In the genomic region with DNA sequence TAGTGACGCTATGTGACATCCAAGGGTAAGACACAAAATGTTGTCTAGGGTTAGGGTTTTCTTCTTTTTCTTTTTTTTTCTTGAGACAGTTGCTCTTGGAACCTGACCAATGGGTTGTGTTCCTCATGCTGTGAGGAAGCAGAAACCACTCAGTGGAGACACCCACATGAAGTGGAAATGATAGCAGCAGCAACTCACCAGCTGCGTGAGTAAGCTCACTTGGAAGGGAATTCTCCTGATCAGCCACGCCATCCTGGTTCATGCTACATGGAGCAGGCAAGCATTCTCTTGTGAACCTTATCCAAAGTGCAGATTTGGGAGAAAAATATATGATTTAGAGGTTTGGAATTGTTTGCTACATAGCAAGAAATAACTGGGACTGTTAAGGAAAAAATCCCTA, we compare ENCODE assay signal across 24 cellular contexts.
DNase-seq lines count a peak whose midpoint lies in the region; ATAC-seq, FAIRE-seq and TF ChIP-seq lines count a peak whose summit lies in the region.
"Had no signal": no experiment of that assay in that cellular context is flagged by ENCODE, and none has a peak within 500 bp of the region (broad histone marks: within the 10 kb centered on the region; RNA-seq: fewer than 3 reads in every experiment).

No MANE protein-coding gene starts in this region.

- 3% methylated on average over 3 of the region's 3 CpGs for WGBS in HepG2 (ENCODE audit: low lambda C conversion rate)

- TF ChIP-seq POLR2A in HepG2 (IDR thresholded peaks at IDR 0.05; ENCODE audit: insufficient read depth in 1 of 2, low read depth in 2 of 2, low read length in 2 of 2), result no peak

- H3K27ac ChIP-seq in astrocyte (ENCODE audit: low read depth, low read length) (no peak overlapping the region), HepG2 (ENCODE audit: extremely low read length, insufficient read depth, low read length) (no peak overlapping the region)
- H3K27ac ChIP-seq: esophagus muscularis mucosa, heart left ventricle, stomach had no signal

- no peak overlapping the region for H3K4me3 Mint-ChIP-seq in astrocyte (ENCODE audit: unreplicated experiment)
- H3K4me3 Mint-ChIP-seq: activated naive CD8-positive, alpha-beta T cell treated with anti-CD3 and anti-CD28 coated beads, Interleukin-2, amount 10 ng/mL, durations not matched to agents 7 days and 5 days; activated T-helper 17 cell treated with anti-CD3 and anti-CD28 coated beads, Interleukin-2, amount 50 U/mL, for 72 hours; CD4-positive, CD25-positive, alpha-beta regulatory T cell; natural killer cell treated with Interleukin-12 subunit alpha and Interleukin-12 subunit beta and Interleukin-15 and Interleukin-18, amount 100 ng/mL, for 72 hours had no signal

- H3K27me3 Mint-ChIP-seq in astrocyte (ENCODE audit: low read depth, unreplicated experiment), result no peaks in the 10 kb centered on the region
- H3K27me3 Mint-ChIP-seq: activated naive CD8-positive, alpha-beta T cell treated with anti-CD3 and anti-CD28 coated beads, Interleukin-2, amount 10 ng/mL, durations not matched to agents 7 days and 5 days; CD4-positive, CD25-positive, alpha-beta regulatory T cell had no signal

- POLR2A ChIA-PET in HepG2 (lab: Yijun Ruan, JAX), result no interaction called here

- H3K4me1 Mint-ChIP-seq in astrocyte (ENCODE audit: low read depth, unreplicated experiment), result peaks cover 17% of the 10 kb centered on the region
- H3K4me1 Mint-ChIP-seq: activated naive CD8-positive, alpha-beta T cell treated with anti-CD3 and anti-CD28 coated beads, Interleukin-2, amount 10 ng/mL, durations not matched to agents 7 days and 5 days; activated T-helper 17 cell treated with anti-CD3 and anti-CD28 coated beads, Interleukin-2, amount 50 U/mL, for 72 hours; CD4-positive, CD25-positive, alpha-beta regulatory T cell had no signal

- no peak overlapping the region for H3K9ac ChIP-seq in astrocyte (ENCODE audit: low read length)
- no peak overlapping the region for H3K9ac ChIP-seq in HepG2 (ENCODE audit: insufficient read depth, low read depth, low read length)

- no peak overlapping the region for H3K4me3 ChIP-seq in astrocyte (ENCODE audit: insufficient read depth, low read depth, low read length)
- no peak overlapping the region for H3K4me3 ChIP-seq in foreskin fibroblast (ENCODE audit: low read depth in 1 of 2, low read length in 2 of 2)
- H3K4me3 ChIP-seq in HepG2 (replicated peaks in 1 of 3; ENCODE audit: insufficient read depth in 1 of 3, low read depth in 2 of 3, low read length in 3 of 3), result no peak overlapping the region
- H3K4me3 ChIP-seq: esophagus muscularis mucosa, heart left ventricle, stomach had no signal

- H3K4me2 ChIP-seq in astrocyte (ENCODE audit: low read length) (no peak overlapping the region), HepG2 (ENCODE audit: low read depth, low read length) (no peak overlapping the region)

- intact Hi-C loops in HepG2 (cut with micrococcal nuclease; ENCODE audit: unreplicated experiment), result no loop called here

- TF ChIP-seq EP300 in HepG2 (IDR thresholded peaks at IDR 0.05; ENCODE audit: low read depth in 2 of 2, low read length in 2 of 2) (no peak), HepG2 (CRISPR knock-in tag; IDR thresholded peaks at IDR 0.05; ENCODE audit: borderline replicate concordance) (no peak)

- H2AFZ ChIP-seq in astrocyte (ENCODE audit: low read depth, low read length) (no peak overlapping the region), HepG2 (ENCODE audit: low read length) (no peak overlapping the region)

- no peak for ATAC-seq in HepG2
- ATAC-seq: activated T-helper 17 cell treated with anti-CD3 and anti-CD28 coated beads, Interleukin-2, amount 50 U/mL, for 72 hours; heart left ventricle; natural killer cell treated with Interleukin-12 subunit alpha and Interleukin-12 subunit beta and Interleukin-15 and Interleukin-18, amount 100 ng/mL, for 72 hours had no signal

- no peaks in the 10 kb centered on the region for H3K79me2 ChIP-seq in astrocyte (ENCODE audit: insufficient read depth, low read length)
- no peaks in the 10 kb centered on the region for H3K79me2 ChIP-seq in HepG2 (ENCODE audit: insufficient read depth, low read length)

- H4K20me1 ChIP-seq in astrocyte (ENCODE audit: insufficient read depth, low read length) (no peaks in the 10 kb centered on the region), HepG2 (ENCODE audit: insufficient read depth, low read length) (no peaks in the 10 kb centered on the region)

- TF ChIP-seq RAD21 in HepG2 (CRISPR knock-in tag; IDR thresholded peaks at IDR 0.05), result no peak

- H3K36me3 ChIP-seq in astrocyte (ENCODE audit: insufficient read depth, low read length) (no peaks in the 10 kb centered on the region), HepG2 (replicated peaks in 1 of 2; ENCODE audit: control insufficient read depth in 1 of 2, insufficient read depth in 2 of 2, low read length in 2 of 2) (no peaks in the 10 kb centered on the region)
- H3K36me3 ChIP-seq: esophagus muscularis mucosa, heart left ventricle, stomach had no signal

- H3K36me3 Mint-ChIP-seq in astrocyte (ENCODE audit: low read depth, unreplicated experiment), result no peaks in the 10 kb centered on the region
- H3K36me3 Mint-ChIP-seq: activated naive CD8-positive, alpha-beta T cell treated with anti-CD3 and anti-CD28 coated beads, Interleukin-2, amount 10 ng/mL, durations not matched to agents 7 days and 5 days; CD4-positive, CD25-positive, alpha-beta regulatory T cell; natural killer cell treated with Interleukin-12 subunit alpha and Interleukin-12 subunit beta and Interleukin-15 and Interleukin-18, amount 100 ng/mL, for 72 hours had no signal

- in situ Hi-C loops in HepG2 (cut with HindIII; ENCODE audit: extremely low pct_ligation_motif_present, low pct_unique_long_range_greater_than_20kb), result no loop called here

- H3K27me3 ChIP-seq in astrocyte (ENCODE audit: insufficient read depth, low read length) (no peaks in the 10 kb centered on the region), HepG2 (ENCODE audit: control insufficient read depth in 1 of 2, insufficient read depth in 2 of 2, low read length in 2 of 2) (no peaks in the 10 kb centered on the region)
- H3K27me3 ChIP-seq: esophagus muscularis mucosa, heart left ventricle, stomach had no signal

- TF ChIP-seq CTCF in astrocyte (IDR thresholded peaks at IDR 0.05; ENCODE audit: insufficient read depth, low read depth, low read length) (no peak), foreskin fibroblast (IDR thresholded peaks at IDR 0.05; ENCODE audit: low read depth, low read length) (no peak), HepG2 (CRISPR knock-in tag; IDR thresholded peaks at IDR 0.05) (no peak)

- H3K9me3 ChIP-seq in astrocyte (ENCODE audit: insufficient read depth, low read depth, low read length) (no peaks in the 10 kb centered on the region), HepG2 (ENCODE audit: low read length) (peaks cover 30% of the 10 kb centered on the region)
- H3K9me3 ChIP-seq: esophagus muscularis mucosa, heart left ventricle, stomach had no signal

- no peaks in the 10 kb centered on the region for H3K9me3 Mint-ChIP-seq in astrocyte (ENCODE audit: unreplicated experiment)
- H3K9me3 Mint-ChIP-seq: natural killer cell treated with Interleukin-12 subunit alpha and Interleukin-12 subunit beta and Interleukin-15 and Interleukin-18, amount 100 ng/mL, for 72 hours had no signal

- FAIRE-seq in astrocyte (lab: Jason Lieb, UNC) (no peak), HepG2 (lab: Jason Lieb, UNC) (no peak)

- DNase-seq in AG08395 (ENCODE audit: low spot score) (peak; percentile 62), GM04504 (ENCODE audit: low read depth) (peak; percentile 43), astrocyte (ENCODE audit: low read depth) (peak; percentile 98), foreskin fibroblast (peak; percentile 6 to 30), DMS79 (lab: John Stamatoyannopoulos, UW) (no peak), HepG2 (ENCODE audit: low spot score) (no peak), NCI-H1048 (lab: John Stamatoyannopoulos, UW) (no peak)
- no peak for DNase-seq in central memory CD4-positive, alpha-beta T cell
- DNase-seq: 8988T; activated CD4-positive, alpha-beta T cell treated with anti-CD3 and anti-CD28 coated beads for 4 hours; activated naive CD8-positive, alpha-beta T cell treated with anti-CD3 and anti-CD28 coated beads, Interleukin-2, amount 10 ng/mL, durations not matched to agents 7 days and 5 days; caudate nucleus; CD4-positive, CD25-positive, alpha-beta regulatory T cell; effector CD4-positive, alpha-beta T cell; islet precursor cell; Kasumi-1; NCI-H1417 treated with DMSO at 0.1 percent for 48 hours; NCI-H526 treated with DMSO at 0.1 percent for 48 hours; stimulated activated CD4-positive, alpha-beta T cell treated with anti-CD3 and anti-CD28 coated beads, Interleukin-2, amount 100 ng/mL, for 48 hours; stomach had no signal

- H3K27ac Mint-ChIP-seq in astrocyte (ENCODE audit: unreplicated experiment), result no peak overlapping the region
- H3K27ac Mint-ChIP-seq: activated naive CD8-positive, alpha-beta T cell treated with anti-CD3 and anti-CD28 coated beads, Interleukin-2, amount 10 ng/mL, durations not matched to agents 7 days and 5 days; activated T-helper 17 cell treated with anti-CD3 and anti-CD28 coated beads, Interleukin-2, amount 50 U/mL, for 72 hours; CD4-positive, CD25-positive, alpha-beta regulatory T cell; natural killer cell treated with Interleukin-12 subunit alpha and Interleukin-12 subunit beta and Interleukin-15 and Interleukin-18, amount 100 ng/mL, for 72 hours had no signal

- CTCF ChIA-PET in HepG2 (lab: Yijun Ruan, JAX; ENCODE audit: low intra/inter-chr PET ratio, low total read pairs), result no interaction called here

- H3K4me1 ChIP-seq in astrocyte (ENCODE audit: insufficient read depth, low read length) (peaks cover 1% of the 10 kb centered on the region), HepG2 (ENCODE audit: insufficient read depth, low read length) (no peaks in the 10 kb centered on the region)
- H3K4me1 ChIP-seq: esophagus muscularis mucosa, heart left ventricle, stomach had no signal

- BruUV-seq in HepG2 (replicated peaks; lab: Mats Ljungman, UMichigan), result no TSS peak

TF ChIP-seq in HepG2, 621 proteins besides CTCF, POLR2A, EP300 and RAD21 (continues in another document):
- TF ChIP-seq MAFK (conservative IDR thresholded peaks at IDR 0.05 in 1 of 2, IDR thresholded peaks at IDR 0.05 in 1 of 2; ENCODE audit: low read length in 2 of 2) (no peak), RBM39 (IDR thresholded peaks at IDR 0.05; ENCODE audit: low read depth, low read length, poor library complexity, severe bottlenecking) (no peak), SIN3A (IDR thresholded peaks at IDR 0.05; ENCODE audit: borderline replicate concordance, low read depth, low read length) (no peak)

Comparison
In these comparisons a context has a peak if more than half of its experiments do, and no peak if none do; other contexts are left out.
1. DNase-seq: peak in AG08395 (single experiment), GM04504 (single experiment), astrocyte (single experiment) and foreskin fibroblast (2 of 2); none in DMS79 (single experiment), HepG2 (single experiment), NCI-H1048 (single experiment) and central memory CD4-positive, alpha-beta T cell (single experiment).